ENCODE assay signal across 11 cellular contexts in genomic region chr15:75007216-75007615, GRCh38.
"Had no signal": no experiment of that assay in that cellular context is flagged by ENCODE, and none has a peak within 500 bp of the region (broad histone marks: within the 10 kb centered on the region; RNA-seq: fewer than 3 reads in every experiment).

No MANE protein-coding gene starts in this region.

- H3K36me3 Mint-ChIP-seq: activated naive CD8-positive, alpha-beta T cell treated with anti-CD3 and anti-CD28 coated beads, Interleukin-2, amount 10 ng/mL, durations not matched to agents 7 days and 5 days; stimulated activated memory B cell treated with anti-CD40 and anti-IgM and Interleukin-4, amounts not matched to agents 10 μg/mL and 1 μg/mL and 100 μg/mL, for 72 hours had no signal

- H3K4me3 Mint-ChIP-seq: activated CD4-positive, alpha-beta memory T cell treated with anti-CD3 and anti-CD28 coated beads, Interleukin-2, amount 10 ng/mL, durations not matched to agents 7 days and 5 days; activated CD4-positive, alpha-beta T cell treated with anti-CD3 and anti-CD28 coated beads for 36 hours; activated T-cell treated with anti-CD3 and anti-CD28 coated beads, Interleukin-2, amount 50 U/mL, for 72 hours; endodermal cell; mesothelial cell of epicardium; stimulated activated memory B cell treated with anti-CD40 and anti-IgM and Interleukin-4, amounts not matched to agents 10 μg/mL and 1 μg/mL and 100 μg/mL, for 72 hours had no signal

- ATAC-seq: activated CD4-positive, alpha-beta T cell treated with anti-CD3 and anti-CD28 coated beads for 36 hours; activated T-cell treated with anti-CD3 and anti-CD28 coated beads, Interleukin-2, amount 50 U/mL, for 72 hours; right cardiac atrium; stimulated activated memory B cell treated with anti-CD40 and anti-IgM and Interleukin-4, amounts not matched to agents 10 μg/mL and 1 μg/mL and 100 μg/mL, for 72 hours had no signal

- H3K27ac Mint-ChIP-seq: activated CD4-positive, alpha-beta memory T cell treated with anti-CD3 and anti-CD28 coated beads, Interleukin-2, amount 10 ng/mL, durations not matched to agents 7 days and 5 days; activated CD4-positive, alpha-beta T cell treated with anti-CD3 and anti-CD28 coated beads for 36 hours; activated naive CD8-positive, alpha-beta T cell treated with anti-CD3 and anti-CD28 coated beads, Interleukin-2, amount 10 ng/mL, durations not matched to agents 7 days and 5 days; activated T-cell treated with anti-CD3 and anti-CD28 coated beads, Interleukin-2, amount 50 U/mL, for 72 hours; endodermal cell; progenitor cell of endocrine pancreas; stimulated activated memory B cell treated with anti-CD40 and anti-IgM and Interleukin-4, amounts not matched to agents 10 μg/mL and 1 μg/mL and 100 μg/mL, for 72 hours had no signal

- H3K4me1 Mint-ChIP-seq: endodermal cell had no signal

- H3K9me3 Mint-ChIP-seq: activated CD4-positive, alpha-beta memory T cell treated with anti-CD3 and anti-CD28 coated beads, Interleukin-2, amount 10 ng/mL, durations not matched to agents 7 days and 5 days; activated naive CD8-positive, alpha-beta T cell treated with anti-CD3 and anti-CD28 coated beads, Interleukin-2, amount 10 ng/mL, durations not matched to agents 7 days and 5 days; activated T-cell treated with anti-CD3 and anti-CD28 coated beads, Interleukin-2, amount 50 U/mL, for 72 hours; endodermal cell; mesothelial cell of epicardium; stimulated activated memory B cell treated with anti-CD40 and anti-IgM and Interleukin-4, amounts not matched to agents 10 μg/mL and 1 μg/mL and 100 μg/mL, for 72 hours had no signal

- DNase-seq: activated CD4-positive, alpha-beta memory T cell treated with anti-CD3 and anti-CD28 coated beads, Interleukin-2, amount 10 ng/mL, durations not matched to agents 7 days and 5 days; activated CD4-positive, alpha-beta T cell treated with anti-CD3 and anti-CD28 coated beads for 36 hours; activated gamma-delta T cell treated with Interleukin-2 at 50 U/mL for 16 hours; activated naive CD8-positive, alpha-beta T cell treated with anti-CD3 and anti-CD28 coated beads, Interleukin-2, amount 10 ng/mL, durations not matched to agents 7 days and 5 days; activated T-cell treated with anti-CD3 and anti-CD28 coated beads, Interleukin-2, amount 50 U/mL, for 72 hours; endodermal cell; erythroblast had no signal
